In the genomic region with DNA sequence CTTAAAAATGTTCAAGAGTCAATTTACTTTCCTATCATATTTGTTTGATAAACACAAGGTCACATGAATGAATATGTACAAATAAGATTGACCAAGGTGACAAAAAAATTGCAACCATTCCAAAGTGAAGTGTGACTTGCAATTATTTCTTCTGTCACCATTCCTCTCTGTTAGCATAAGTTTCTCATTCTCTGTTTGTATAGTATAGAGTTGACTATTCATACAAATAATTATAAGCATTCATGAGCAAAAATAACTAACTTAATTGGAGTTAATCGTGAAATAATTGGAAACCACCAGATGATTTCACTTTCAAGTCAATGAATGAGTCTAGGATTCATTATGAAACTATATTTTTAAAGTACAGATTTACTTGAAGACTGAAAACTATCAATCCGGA, we compare ENCODE assay signal across 20 cellular contexts. TPM values are rescaled to one million over a fixed set of nuclear protein-coding genes. Genes with fewer than 3 reads are reported as not detected.
A peak's percentile ranks its signal among the peaks of the same experiment; 100 is the strongest.
DNase-seq lines count a peak whose midpoint lies in the region; ATAC-seq, FAIRE-seq and TF ChIP-seq lines count a peak whose summit lies in the region.
"Had no signal": no experiment of that assay in that cellular context is flagged by ENCODE, and none has a peak within 500 bp of the region (broad histone marks: within the 10 kb centered on the region; RNA-seq: fewer than 3 reads in every experiment).

No MANE protein-coding gene starts in this region.

- TF ChIP-seq CTCF in HepG2 (CRISPR knock-in tag; IDR thresholded peaks at IDR 0.05) (no peak), right lobe of liver (IDR thresholded peaks at IDR 0.05) (no peak), GM12878 (IDR thresholded peaks at IDR 0.05 in 2 of 3, conservative IDR thresholded peaks at IDR 0.05 in 1 of 3; ENCODE audit: control insufficient read depth in 2 of 3, extremely low read depth in 1 of 3, insufficient read depth in 1 of 3, low read depth in 3 of 3, low read length in 3 of 3) (no peak)

- H3K4me3 ChIP-seq in HepG2 (replicated peaks in 1 of 3; ENCODE audit: insufficient read depth in 1 of 3, low read depth in 2 of 3, low read length in 3 of 3) (no peak overlapping the region), right lobe of liver (no peak overlapping the region), GM12878 (no peak overlapping the region)
- H3K4me3 ChIP-seq: BLaER1 treated with 17β-estradiol and CSF1 and Interleukin-3, amounts not matched to agents 10 nM and 100 nM; GM23338 had no signal

- TF ChIP-seq EP300 in HepG2 (IDR thresholded peaks at IDR 0.05; ENCODE audit: low read depth in 2 of 2, low read length in 2 of 2) (no peak), HepG2 (CRISPR knock-in tag; IDR thresholded peaks at IDR 0.05; ENCODE audit: borderline replicate concordance) (no peak), GM12878 (IDR thresholded peaks at IDR 0.05; ENCODE audit: borderline replicate concordance in 1 of 2, control insufficient read depth in 1 of 2, low read depth in 2 of 2, low read length in 2 of 2) (no peak)

- in situ Hi-C loops in HepG2 (cut with HindIII; ENCODE audit: extremely low pct_ligation_motif_present, low pct_unique_long_range_greater_than_20kb), result no loop called here
- in situ Hi-C loops in GM12878 (cut with MboI), result no loop called here

- 94% methylated on average over 2 of the region's 2 CpGs for WGBS in HepG2 (ENCODE audit: low lambda C conversion rate)
- WGBS in right lobe of liver (ENCODE audit: insufficient coverage, low coverage, low lambda C conversion rate, missing lambda C conversion rate), result 81% methylated on average over 2 of the region's 2 CpGs
- 47% methylated on average over 2 of the region's 2 CpGs for whole genome bisulfite sequencing in GM12878 (ENCODE audit: insufficient coverage, insufficient replicate concordance, low lambda C conversion rate, missing lambda C conversion rate)

- H3K9me3 ChIP-seq in HepG2 (ENCODE audit: low read length) (no peaks in the 10 kb centered on the region), right lobe of liver (no peaks in the 10 kb centered on the region), GM12878 (replicated peaks; ENCODE audit: control insufficient read depth, insufficient read depth, low read length) (no peaks in the 10 kb centered on the region)

- RAD21 ChIA-PET in GM12878 (lab: Charles Lee; ENCODE audit: unreplicated experiment), result no interaction called here

- TF ChIP-seq POLR2A in HepG2 (IDR thresholded peaks at IDR 0.05; ENCODE audit: insufficient read depth in 1 of 2, low read depth in 2 of 2, low read length in 2 of 2) (no peak), right lobe of liver (IDR thresholded peaks at IDR 0.05) (no peak), GM12878 (IDR thresholded peaks at IDR 0.05; ENCODE audit: low read depth, low read length) (no peak), H54 (IDR thresholded peaks at IDR 0.05; ENCODE audit: low read depth, low read length) (no peak)

- SMC1A ChIA-PET in GM12878 (lab: Charles Lee; ENCODE audit: uncharacterized antibody, unreplicated experiment), result interaction anchor here (0.7 kb wide), 1 partner anchor 101 kb away, joined by 3 read pairs; no protein-coding TSS in a partner anchor

- BruUV-seq in HepG2 (replicated peaks; lab: Mats Ljungman, UMichigan) (no TSS peak), GM12878 (replicated peaks; lab: Mats Ljungman, UMichigan) (no TSS peak)

- no peak for DNase-seq in HepG2 (ENCODE audit: low spot score)
- no peak for DNase-seq in right lobe of liver
- peak; percentile 52 for DNase-seq in NCI-H146 treated with DMSO at 0.1 percent for 48 hours (lab: John Stamatoyannopoulos, UW; ENCODE audit: unreplicated experiment)
- no peak for DNase-seq in GM12878 (ENCODE audit: low read depth, low spot score)
- DNase-seq in mucosa of gallbladder (ENCODE audit: low spot score), result no peak
- no peak for DNase-seq in activated T-cell treated with anti-CD3 and anti-CD28 coated beads, Interleukin-2, amount 50 U/mL, for 1 hour
- DNase-seq in H54 (ENCODE audit: insufficient read length, low spot score), result no peak
- DNase-seq: 8988T; Calu3; CD8-positive, alpha-beta T cell; DMS79 treated with DMSO at 0.1 percent for 48 hours; GF-D8; H7; HFFc6 had no signal

- H3K79me2 ChIP-seq in HepG2 (ENCODE audit: insufficient read depth, low read length), result no peaks in the 10 kb centered on the region
- H3K79me2 ChIP-seq in GM12878 (ENCODE audit: control insufficient read depth, insufficient read depth, low read length), result no peaks in the 10 kb centered on the region

- no peak for ATAC-seq in HepG2
- no peak for ATAC-seq in right lobe of liver
- peak; percentile 57 for ATAC-seq in GM12878
- ATAC-seq: CD8-positive, alpha-beta T cell; GM23338; HCT116 had no signal

- FAIRE-seq in HepG2 (lab: Jason Lieb, UNC) (no peak), GM12878 (lab: Jason Lieb, UNC) (peak; percentile 27), H54 (lab: Jason Lieb, UNC) (no peak)
- FAIRE-seq: GM12891, GM19239, HTR-8/SVneo had no signal

- H3K36me3 ChIP-seq in HepG2 (replicated peaks in 1 of 2; ENCODE audit: control insufficient read depth in 1 of 2, insufficient read depth in 2 of 2, low read length in 2 of 2) (peaks cover 0 to 10% of the 10 kb centered on the region in 2 experiments; a peak in 3 of 5 replicates), right lobe of liver (no peaks in the 10 kb centered on the region), GM12878 (ENCODE audit: control insufficient read depth in 2 of 2, insufficient read depth in 2 of 2, low read length in 1 of 2) (0 out of 4 replicates have a peak, but pooled peaks cover 0 to 3% of the 10 kb centered on the region in 2 experiments)

- H3K27me3 ChIP-seq in HepG2 (ENCODE audit: control insufficient read depth in 1 of 2, insufficient read depth in 2 of 2, low read length in 2 of 2) (no peaks in the 10 kb centered on the region), right lobe of liver (no peaks in the 10 kb centered on the region), GM12878 (replicated peaks in 1 of 2; ENCODE audit: control insufficient read depth in 2 of 2, insufficient read depth in 2 of 2, low read length in 1 of 2) (no peaks in the 10 kb centered on the region)
- H3K27me3 ChIP-seq: BLaER1 treated with 17β-estradiol and CSF1 and Interleukin-3, amounts not matched to agents 10 nM and 100 nM had no signal

- H3K4me1 ChIP-seq in HepG2 (ENCODE audit: insufficient read depth, low read length) (no peaks in the 10 kb centered on the region), right lobe of liver (no peaks in the 10 kb centered on the region), GM12878 (ENCODE audit: control insufficient read depth, insufficient read depth, low read length) (no peaks in the 10 kb centered on the region)
- H3K4me1 ChIP-seq: BLaER1 treated with 17β-estradiol and CSF1 and Interleukin-3, amounts not matched to agents 10 nM and 100 nM had no signal

- CTCF ChIA-PET in HepG2 (lab: Yijun Ruan, JAX; ENCODE audit: low intra/inter-chr PET ratio, low total read pairs) (no interaction called here), GM12878 (lab: Yijun Ruan, JAX) (interaction anchor here (1.2 kb wide), 1 partner anchor 12 kb away, joined by 3 read pairs; no protein-coding TSS in a partner anchor)

- intact Hi-C loops in HepG2 (cut with micrococcal nuclease; ENCODE audit: unreplicated experiment) (no loop called here), right lobe of liver (cut with DNase I) (no loop called here), GM12878 (cut with micrococcal nuclease; ENCODE audit: unreplicated experiment) (no loop called here)

- H4K20me1 ChIP-seq in HepG2 (ENCODE audit: insufficient read depth, low read length) (no peaks in the 10 kb centered on the region; the same call in 1 of the 2 replicates), GM12878 (ENCODE audit: control insufficient read depth, insufficient read depth) (no peaks in the 10 kb centered on the region)
- H4K20me1 ChIP-seq: BLaER1 treated with 17β-estradiol and CSF1 and Interleukin-3, amounts not matched to agents 10 nM and 100 nM had no signal

- POLR2A ChIA-PET in HepG2 (lab: Yijun Ruan, JAX) (no interaction called here), GM12878 (lab: Charles Lee) (no interaction called here)

- H3K4me2 ChIP-seq in HepG2 (ENCODE audit: low read depth, low read length) (no peak overlapping the region), GM12878 (ENCODE audit: control insufficient read depth, insufficient read depth) (no peak overlapping the region)
- H3K4me2 ChIP-seq: BLaER1 treated with 17β-estradiol and CSF1 and Interleukin-3, amounts not matched to agents 10 nM and 100 nM; GM23338 had no signal

- TF ChIP-seq RAD21 in HepG2 (CRISPR knock-in tag; IDR thresholded peaks at IDR 0.05) (no peak), GM12878 (IDR thresholded peaks at IDR 0.05; ENCODE audit: insufficient read depth, low read depth, low read length) (no peak)

- H3K9ac ChIP-seq in HepG2 (ENCODE audit: insufficient read depth, low read depth, low read length) (no peak overlapping the region), GM12878 (ENCODE audit: control insufficient read depth, insufficient read depth, low read length) (no peak overlapping the region)
- H3K9ac ChIP-seq: BLaER1 treated with 17β-estradiol and CSF1 and Interleukin-3, amounts not matched to agents 10 nM and 100 nM had no signal

- H2AFZ ChIP-seq in HepG2 (ENCODE audit: low read length), result no peak overlapping the region
- H2AFZ ChIP-seq in GM12878 (ENCODE audit: control insufficient read depth, low read depth, low read length), result no peak overlapping the region
- H2AFZ ChIP-seq: GM23338 had no signal

- no peak overlapping the region for H3K27ac ChIP-seq in HepG2 (ENCODE audit: extremely low read length, insufficient read depth, low read length)
- H3K27ac ChIP-seq in right lobe of liver, result no peak overlapping the region
- H3K27ac ChIP-seq in GM12878 (ENCODE audit: control insufficient read depth, insufficient read depth), result no peak overlapping the region
- H3K27ac ChIP-seq: BLaER1 treated with 17β-estradiol and CSF1 and Interleukin-3, amounts not matched to agents 10 nM and 100 nM had no signal

RNA-seq across cellular contexts. Expression of a gene that starts 42.1 kb away (rescaled TPM):
- 4.8 and 6.4 TPM in 2 replicates for total RNA-seq in HepG2 (2016; rRNA removed; fragmentation: Illumina TruSeq; extraction: Trizol)
- total RNA-seq in HepG2 (2016; cell fraction: cytosol; rRNA removed; fragmentation: Illumina TruSeq; extraction: Trizol; ENCODE audit: low read depth), result 31.9 and 35.2 TPM in 2 replicates
- 3.4 and 5.8 TPM in 2 replicates for total RNA-seq in HepG2 (2016; cell fraction: insoluble cytoplasmic fraction; rRNA removed; fragmentation: Illumina TruSeq; extraction: Trizol)
- total RNA-seq in HepG2 (2016; cell fraction: membrane; rRNA removed; fragmentation: Illumina TruSeq; extraction: Trizol), result 7.6 and 8.4 TPM in 2 replicates
- total RNA-seq in HepG2 (2016; cell fraction: nucleus; rRNA removed; fragmentation: Illumina TruSeq; extraction: Trizol), result 20.6 and 21.4 TPM in 2 replicates
- polyA plus RNA-seq in HepG2 (2011; rRNA removed), result 2.9 and 4.1 TPM in 2 replicates
- polyA plus RNA-seq in HepG2 (2011; cell fraction: cytosol; rRNA removed), result 1.3 and 1.8 TPM in 2 replicates
- 5.3 and 6.1 TPM in 2 replicates for polyA plus RNA-seq in HepG2 (2011; cell fraction: nucleus; rRNA removed)
- 3.3 and 5.7 TPM in 2 replicates for polyA plus RNA-seq in HepG2 (2012)
- 0.16 and 0.20 TPM in 2 replicates for polyA plus RNA-seq in HepG2 (2016; cell fraction: cytosol; fragmentation: Illumina TruSeq; extraction: Trizol; ENCODE audit: low read depth)
- 1.8 and 2.3 TPM in 2 replicates for polyA plus RNA-seq in HepG2 (2016; cell fraction: insoluble cytoplasmic fraction; fragmentation: Illumina TruSeq; extraction: Trizol; ENCODE audit: low read depth)
- polyA plus RNA-seq in HepG2 (2016; cell fraction: membrane; fragmentation: Illumina TruSeq; extraction: Trizol; ENCODE audit: low read depth), result 0.45 and 0.83 TPM in 2 replicates
- 16.5 and 19.1 TPM in 2 replicates for polyA plus RNA-seq in HepG2 (2016; cell fraction: nucleus; fragmentation: Illumina TruSeq; extraction: Trizol; ENCODE audit: insufficient read depth, low read depth)
- polyA minus RNA-seq in HepG2 (2011; rRNA and poly(A)+ RNA removed; ENCODE audit: low replicate concordance), result 2.8 and 5.0 TPM in 2 replicates
- 3.9 and 4.7 TPM in 2 replicates for polyA minus RNA-seq in HepG2 (2011; cell fraction: cytosol; rRNA and poly(A)+ RNA removed)
- 36.3 and 38.1 TPM in 2 replicates for polyA minus RNA-seq in HepG2 (2011; cell fraction: nucleus; rRNA and poly(A)+ RNA removed)
- total RNA-seq in right lobe of liver, result 1 to 10 TPM; 2.2 to 4.2 (median 3.5) TPM
- 42.3 and 43.5 TPM in 2 replicates for total RNA-seq in GM12878 (2013; cell fraction: nucleolus; rRNA removed)
- total RNA-seq in GM12878 (2014; rRNA removed), result 2.9 and 4.0 TPM in 2 replicates
- total RNA-seq in GM12878 (2014; rRNA removed; fragmentation: Illumina TruSeq; extraction: Trizol), result 3.8 and 4.1 TPM in 2 replicates
- total RNA-seq in GM12878 (2021), result 4.4 and 4.7 TPM in 2 replicates
- polyA plus RNA-seq in GM12878 (2011; ENCODE audit: low read depth), result 1.4 TPM
- 3.7 and 5.2 TPM in 2 replicates for polyA plus RNA-seq in GM12878 (2011; rRNA removed)
- 1.2 and 1.8 TPM in 2 replicates for polyA plus RNA-seq in GM12878 (2011; cell fraction: cytosol; rRNA removed)
- polyA plus RNA-seq in GM12878 (2011; cell fraction: nucleus; rRNA removed), result 5.5 and 6.0 TPM in 2 replicates
- 2.5 and 3.2 TPM in 2 replicates for polyA plus RNA-seq in GM12878 (2012)
- polyA plus RNA-seq in GM12878 (2014; fragmentation: Illumina TruSeq; extraction: Trizol), result 3.8 and 4.9 TPM in 2 replicates
- under 1 TPM; 0.75 to 1.00 TPM for polyA plus RNA-seq in GM12878 (2014; fragmentation: Nextera tagmentation; extraction: Ambion mirVana)
- polyA plus RNA-seq in GM12878 (2014; rRNA removed), result 2.7 and 2.8 TPM in 2 replicates
- 1 to 10 TPM; 2.9 to 3.0 TPM for polyA plus RNA-seq in GM12878 (2016; fragmentation: Nextera tagmentation; extraction: Ambion mirVana)
- 4.2 and 4.5 TPM in 2 replicates for polyA minus RNA-seq in GM12878 (2011; rRNA and poly(A)+ RNA removed)
- 1.1 and 2.1 TPM in 2 replicates for polyA minus RNA-seq in GM12878 (2011; cell fraction: cytosol; rRNA and poly(A)+ RNA removed)
- polyA minus RNA-seq in GM12878 (2011; cell fraction: nucleus; rRNA and poly(A)+ RNA removed), result 6.2 and 9.5 TPM in 2 replicates
- 6.8 TPM for total RNA-seq in mucosa of gallbladder
